ENCODE assay signal across 8 cellular contexts in the genomic region with DNA sequence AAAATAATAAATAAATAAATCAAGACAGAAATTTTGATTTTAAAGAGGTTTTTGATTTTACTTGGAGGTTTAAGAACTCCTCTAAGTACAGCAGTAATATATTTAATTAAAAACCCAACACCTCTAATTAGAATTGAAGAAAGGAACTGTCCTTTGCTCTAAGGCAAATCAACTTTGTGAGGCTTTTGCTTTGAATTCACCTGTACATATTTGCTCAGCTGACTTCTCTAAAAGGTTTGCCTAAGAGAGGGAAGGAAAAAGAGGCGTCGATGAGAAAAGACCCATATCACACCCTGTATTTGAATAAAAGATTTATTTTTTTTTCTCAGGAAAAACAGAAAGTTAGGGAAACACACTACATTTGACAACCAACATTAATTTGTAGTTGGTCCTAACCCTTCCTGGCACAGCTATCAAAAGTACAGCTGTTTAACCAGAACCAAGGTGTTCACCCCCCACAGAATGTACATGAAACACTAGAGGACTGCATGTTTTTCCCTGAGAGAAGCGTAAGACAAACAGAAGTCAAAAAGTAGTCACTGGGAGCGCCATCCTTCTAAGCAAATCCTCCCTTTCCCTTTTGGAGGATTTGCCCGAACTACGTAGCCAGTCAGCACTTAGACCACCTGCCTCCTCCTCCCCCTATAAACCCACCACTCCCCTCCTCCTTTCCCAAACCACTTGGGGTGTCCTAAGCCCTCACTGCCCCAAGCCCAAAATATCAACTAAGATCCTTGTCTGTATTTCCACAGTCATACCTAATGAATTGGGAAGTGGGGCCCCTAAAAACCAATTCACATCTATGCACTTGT. TPM values are rescaled to one million over a fixed set of nuclear protein-coding genes. Genes with fewer than 3 reads are reported as not detected.
DNase-seq lines count a peak whose midpoint lies in the region; ATAC-seq, FAIRE-seq and TF ChIP-seq lines count a peak whose summit lies in the region.

No MANE protein-coding gene starts in this region.

- CTCF ChIA-PET in GM12878 (lab: Yijun Ruan, JAX): interaction anchor here (3.8 to 16.3 kb wide), 2 partner anchors 11 to 46 kb away, joined by 28 to 289 read pairs; no protein-coding TSS in a partner anchor

- in situ Hi-C loops in GM12878 (cut with MboI): no loop called here

- TF ChIP-seq EP300 in GM12878 (IDR thresholded peaks at IDR 0.05; ENCODE audit: borderline replicate concordance in 1 of 2, control insufficient read depth in 1 of 2, low read depth in 2 of 2, low read length in 2 of 2): no peak

- peaks cover 98% of the 10 kb centered on the region for H3K79me2 ChIP-seq in GM12878 (ENCODE audit: control insufficient read depth, insufficient read depth, low read length)

- peak overlapping the region; percentile 93 for H3K9ac ChIP-seq in GM12878 (ENCODE audit: control insufficient read depth, insufficient read depth, low read length)

- SMC1A ChIA-PET in GM12878 (lab: Charles Lee; ENCODE audit: uncharacterized antibody, unreplicated experiment): interaction anchor here (1.0 to 13.6 kb wide), 4 partner anchors 11 to 48 kb away, joined by 3 to 388 read pairs (median 17); no protein-coding TSS in a partner anchor

- H3K4me1 ChIP-seq in right atrium auricular region: peaks cover 0 to 66% of the 10 kb centered on the region in 2 donors
- peaks cover 29% of the 10 kb centered on the region for H3K4me1 ChIP-seq in GM12878 (ENCODE audit: control insufficient read depth, insufficient read depth, low read length)
- H3K4me1 ChIP-seq in mononuclear cell (ENCODE audit: insufficient read depth, low read length): peaks cover 65% of the 10 kb centered on the region

- peaks cover 12% of the 10 kb centered on the region for H4K20me1 ChIP-seq in GM12878 (ENCODE audit: control insufficient read depth, insufficient read depth)

- TF ChIP-seq RAD21 in GM12878 (IDR thresholded peaks at IDR 0.05; ENCODE audit: insufficient read depth, low read depth, low read length): no peak

- no peak for TF ChIP-seq POLR2A in GM12878 (IDR thresholded peaks at IDR 0.05; ENCODE audit: low read depth, low read length)

- no peak overlapping the region for H2AFZ ChIP-seq in GM12878 (ENCODE audit: control insufficient read depth, low read depth, low read length)

- H3K36me3 ChIP-seq in right atrium auricular region: peaks cover 94% of the 10 kb centered on the region
- H3K36me3 ChIP-seq in GM12878 (ENCODE audit: control insufficient read depth in 2 of 2, insufficient read depth in 2 of 2, low read length in 1 of 2): peaks cover 9 to 14% of the 10 kb centered on the region in 2 experiments

- no TSS peak for BruUV-seq in GM12878 (replicated peaks; lab: Mats Ljungman, UMichigan)

- H3K27ac ChIP-seq in right atrium auricular region (peak overlapping the region; percentile 98 to 100), GM12878 (ENCODE audit: control insufficient read depth, insufficient read depth) (peak overlapping the region; percentile 96)

- H3K27me3 ChIP-seq in right atrium auricular region (no peaks in the 10 kb centered on the region), GM12878 (replicated peaks in 1 of 2; ENCODE audit: control insufficient read depth in 2 of 2, insufficient read depth in 2 of 2, low read length in 1 of 2) (no peaks in the 10 kb centered on the region), mononuclear cell (ENCODE audit: insufficient read depth, low read length) (no peaks in the 10 kb centered on the region)

- WGBS in GM12878 (ENCODE audit: insufficient coverage, insufficient replicate concordance, low lambda C conversion rate, missing lambda C conversion rate): 0% methylated on average over 5 of the region's 6 CpGs

- POLR2A ChIA-PET in GM12878 (lab: Charles Lee): interaction anchor here (0.6 to 10.5 kb wide), 4 partner anchors 9 to 109 kb away, joined by 4 to 324 read pairs (median 14); no protein-coding TSS in a partner anchor

- H3K9me3 ChIP-seq in right atrium auricular region (no peaks in the 10 kb centered on the region), GM12878 (replicated peaks; ENCODE audit: control insufficient read depth, insufficient read depth, low read length) (no peaks in the 10 kb centered on the region), mononuclear cell (ENCODE audit: low read depth, low read length) (no peaks in the 10 kb centered on the region)

- intact Hi-C loops in left cardiac atrium (cut with DNase I) (loop anchor here in 1 of 2 donors (5.0 kb wide), 1 partner anchor 48 kb away; no protein-coding TSS in a partner anchor), GM12878 (cut with micrococcal nuclease; ENCODE audit: unreplicated experiment) (loop anchor here (1.0 kb wide), 1 partner anchor 11 kb away; no protein-coding TSS in a partner anchor)

- TF ChIP-seq CTCF in right atrium auricular region (IDR thresholded peaks at IDR 0.05) (no peak), GM12878 (IDR thresholded peaks at IDR 0.05 in 2 of 3, conservative IDR thresholded peaks at IDR 0.05 in 1 of 3; ENCODE audit: control insufficient read depth in 2 of 3, extremely low read depth in 1 of 3, insufficient read depth in 1 of 3, low read depth in 3 of 3, low read length in 3 of 3) (no peak)

- RAD21 ChIA-PET in GM12878 (lab: Charles Lee; ENCODE audit: unreplicated experiment): interaction anchor here (0.6 to 14.4 kb wide), 5 partner anchors 9 to 422 kb away, joined by 3 to 387 read pairs (median 4); a partner anchor contains a TSS

- FAIRE-seq in GM12878 (lab: Jason Lieb, UNC): no peak
- no peak for FAIRE-seq in RCC 7860 (lab: Jason Lieb, UNC)

- ATAC-seq in left cardiac atrium (no peak), GM12878 (no peak), GM21526 (IDR thresholded peaks at IDR 0.05; ENCODE audit: low FRiP score, unreplicated experiment) (no peak)

- no peak for DNase-seq in right atrium auricular region (ENCODE audit: low spot score)
- DNase-seq in left cardiac atrium: no peak
- no peak for DNase-seq in GM12878 (ENCODE audit: low read depth, low spot score)
- no peak for DNase-seq in stimulated activated CD4-positive, alpha-beta T cell treated with anti-CD3 and anti-CD28 coated beads, Interleukin-4, amount 100 ng/mL, for 24 hours
- DNase-seq in NCI-H82 (lab: John Stamatoyannopoulos, UW): no peak
- no peak for DNase-seq in RCC 7860 (ENCODE audit: low spot score)

- peak overlapping the region; percentile 48 for H3K4me2 ChIP-seq in GM12878 (ENCODE audit: control insufficient read depth, insufficient read depth)

- H3K4me3 ChIP-seq in right atrium auricular region (peak overlapping the region; percentile 90 to 96), GM12878 (peak overlapping the region; percentile 85), mononuclear cell (ENCODE audit: low read length) (peak overlapping the region; percentile 87)

RNA-seq across cellular contexts. Expression of a gene that starts 4.9 kb away (rescaled TPM):
- total RNA-seq in right atrium auricular region (100 to 1,000 TPM in 1 of 2 donors, 10 to 100 TPM in 1; 96.7 to 146 TPM), left cardiac atrium (100 to 1,000 TPM; 103 to 146 TPM), GM12878 (2014; rRNA removed) (92.5 and 101 TPM in 2 replicates), GM12878 (2014; rRNA removed; fragmentation: Illumina TruSeq; extraction: Trizol) (99.4 and 99.6 TPM in 2 replicates), GM12878 (2021) (142 and 148 TPM in 2 replicates), mononuclear cell (1,412 TPM)
- 113 and 120 TPM in 2 replicates for total RNA-seq in GM12878 (2013; cell fraction: nucleolus; rRNA removed)
- 89.1 TPM for polyA plus RNA-seq in GM12878 (2011; ENCODE audit: low read depth)
- polyA plus RNA-seq in GM12878 (2011; rRNA removed) (102 and 141 TPM in 2 replicates), GM12878 (2014; fragmentation: Illumina TruSeq; extraction: Trizol) (109 and 133 TPM in 2 replicates), GM12878 (2014; fragmentation: Nextera tagmentation; extraction: Ambion mirVana) (10 to 100 TPM; 18.1 to 25.5 TPM), GM12878 (2014; rRNA removed) (74.7 and 80.2 TPM in 2 replicates), GM12878 (2016; fragmentation: Nextera tagmentation; extraction: Ambion mirVana) (10 to 100 TPM; 52.6 to 60.3 TPM)
- 47.3 and 50.1 TPM in 2 replicates for polyA plus RNA-seq in GM12878 (2011; cell fraction: cytosol; rRNA removed)
- 96.0 and 105 TPM in 2 replicates for polyA plus RNA-seq in GM12878 (2011; cell fraction: nucleus; rRNA removed)
- 124 and 128 TPM in 2 replicates for polyA plus RNA-seq in GM12878 (2012)
- polyA minus RNA-seq in GM12878 (2011; rRNA and poly(A)+ RNA removed): 86.6 and 103 TPM in 2 replicates
- 37.0 and 38.8 TPM in 2 replicates for polyA minus RNA-seq in GM12878 (2011; cell fraction: cytosol; rRNA and poly(A)+ RNA removed)
- 89.3 and 122 TPM in 2 replicates for polyA minus RNA-seq in GM12878 (2011; cell fraction: nucleus; rRNA and poly(A)+ RNA removed)

RNA-seq across cellular contexts. Expression of a gene that starts 25.3 kb away (rescaled TPM):
- total RNA-seq in right atrium auricular region (10 to 100 TPM; 21.9 to 41.1 TPM), left cardiac atrium (10 to 100 TPM; 31.5 to 62.5 TPM), GM12878 (2014; rRNA removed) (not detected in 2 replicates), GM12878 (2014; rRNA removed; fragmentation: Illumina TruSeq; extraction: Trizol) (not detected in 2 replicates), GM12878 (2021) (0.15 and 0.21 TPM in 2 replicates), mononuclear cell (3.3 TPM)
- total RNA-seq in GM12878 (2013; cell fraction: nucleolus; rRNA removed): not detected in 2 replicates
- polyA plus RNA-seq in GM12878 (2011; ENCODE audit: low read depth): 0.35 TPM
- polyA plus RNA-seq in GM12878 (2011; rRNA removed) (not detected in 2 replicates), GM12878 (2014; fragmentation: Illumina TruSeq; extraction: Trizol) (not detected in 2 replicates), GM12878 (2014; fragmentation: Nextera tagmentation; extraction: Ambion mirVana) (under 1 TPM; 0.04 to 0.05 TPM), GM12878 (2014; rRNA removed) (not detected in 2 replicates), GM12878 (2016; fragmentation: Nextera tagmentation; extraction: Ambion mirVana) (under 1 TPM; 0.04 to 0.09 TPM)
- polyA plus RNA-seq in GM12878 (2011; cell fraction: cytosol; rRNA removed): not detected in 2 replicates
- polyA plus RNA-seq in GM12878 (2011; cell fraction: nucleus; rRNA removed): 0.06 and 0.15 TPM in 2 replicates
- polyA plus RNA-seq in GM12878 (2012): 0.13 and 0.49 TPM in 2 replicates
- 0.07 TPM in 1 of 2 replicates, not detected in the other for polyA minus RNA-seq in GM12878 (2011; rRNA and poly(A)+ RNA removed)
- not detected in 2 replicates for polyA minus RNA-seq in GM12878 (2011; cell fraction: cytosol; rRNA and poly(A)+ RNA removed)
- not detected in 2 replicates for polyA minus RNA-seq in GM12878 (2011; cell fraction: nucleus; rRNA and poly(A)+ RNA removed)

RNA-seq across cellular contexts. Expression of a gene that starts 54.9 kb away (rescaled TPM):
- total RNA-seq in right atrium auricular region (100 to 1,000 TPM in 1 of 2 donors, 10 to 100 TPM in 1; 81.7 to 139 TPM), left cardiac atrium (100 to 1,000 TPM; 115 to 125 TPM), GM12878 (2014; rRNA removed) (155 and 157 TPM in 2 replicates), GM12878 (2014; rRNA removed; fragmentation: Illumina TruSeq; extraction: Trizol) (201 and 203 TPM in 2 replicates), GM12878 (2021) (235 and 244 TPM in 2 replicates), mononuclear cell (147 TPM)
- total RNA-seq in GM12878 (2013; cell fraction: nucleolus; rRNA removed): 215 and 216 TPM in 2 replicates
- polyA plus RNA-seq in GM12878 (2011; ENCODE audit: low read depth): 63.5 TPM
- polyA plus RNA-seq in GM12878 (2011; rRNA removed) (112 and 146 TPM in 2 replicates), GM12878 (2014; fragmentation: Illumina TruSeq; extraction: Trizol) (605 and 677 TPM in 2 replicates), GM12878 (2014; fragmentation: Nextera tagmentation; extraction: Ambion mirVana) (10 to 100 TPM; 56.1 to 86.8 TPM), GM12878 (2014; rRNA removed) (205 and 208 TPM in 2 replicates), GM12878 (2016; fragmentation: Nextera tagmentation; extraction: Ambion mirVana) (100 to 1,000 TPM; 124 to 131 TPM)
- polyA plus RNA-seq in GM12878 (2011; cell fraction: cytosol; rRNA removed): 121 and 143 TPM in 2 replicates
- polyA plus RNA-seq in GM12878 (2011; cell fraction: nucleus; rRNA removed): 36.4 and 43.6 TPM in 2 replicates
- 128 and 174 TPM in 2 replicates for polyA plus RNA-seq in GM12878 (2012)
- 30.2 and 34.0 TPM in 2 replicates for polyA minus RNA-seq in GM12878 (2011; rRNA and poly(A)+ RNA removed)
- 12.8 and 20.2 TPM in 2 replicates for polyA minus RNA-seq in GM12878 (2011; cell fraction: cytosol; rRNA and poly(A)+ RNA removed)
- polyA minus RNA-seq in GM12878 (2011; cell fraction: nucleus; rRNA and poly(A)+ RNA removed): 15.4 and 23.1 TPM in 2 replicates

RNA-seq across cellular contexts. Expression of a gene that starts 58.9 kb away (rescaled TPM):
- total RNA-seq in right atrium auricular region (not detected), left cardiac atrium (not detected), GM12878 (2014; rRNA removed) (not detected in 2 replicates), GM12878 (2014; rRNA removed; fragmentation: Illumina TruSeq; extraction: Trizol) (0.31 and 0.37 TPM in 2 replicates), GM12878 (2021) (0.41 TPM in 1 of 2 replicates, not detected in the other), mononuclear cell (not detected)
- total RNA-seq in GM12878 (2013; cell fraction: nucleolus; rRNA removed): not detected in 2 replicates
- polyA plus RNA-seq in GM12878 (2011; ENCODE audit: low read depth): not detected
- polyA plus RNA-seq in GM12878 (2011; rRNA removed) (0.27 TPM in 1 of 2 replicates, not detected in the other), GM12878 (2014; fragmentation: Illumina TruSeq; extraction: Trizol) (0.40 TPM in 1 of 2 replicates, not detected in the other), GM12878 (2014; fragmentation: Nextera tagmentation; extraction: Ambion mirVana) (under 1 TPM in 1 of 2 experiments, not detected in 1; 0.21 TPM), GM12878 (2014; rRNA removed) (not detected in 2 replicates), GM12878 (2016; fragmentation: Nextera tagmentation; extraction: Ambion mirVana) (under 1 TPM; 0.32 to 0.71 TPM)
- polyA plus RNA-seq in GM12878 (2011; cell fraction: cytosol; rRNA removed): not detected in 2 replicates
- polyA plus RNA-seq in GM12878 (2011; cell fraction: nucleus; rRNA removed): 0.27 TPM in 1 of 2 replicates, not detected in the other
- not detected in 2 replicates for polyA plus RNA-seq in GM12878 (2012)
- polyA minus RNA-seq in GM12878 (2011; rRNA and poly(A)+ RNA removed): not detected in 2 replicates
- polyA minus RNA-seq in GM12878 (2011; cell fraction: cytosol; rRNA and poly(A)+ RNA removed): not detected in 2 replicates
- polyA minus RNA-seq in GM12878 (2011; cell fraction: nucleus; rRNA and poly(A)+ RNA removed): 0.60 and 1.2 TPM in 2 replicates
